In genomic region chr14:101501341-101501740, GRCh38 we compare ENCODE assay signal across 29 cellular contexts. TPM values are rescaled to one million over a fixed set of nuclear protein-coding genes. Genes with fewer than 3 reads are reported as not detected.
A peak's percentile ranks its signal among the peaks of the same experiment; 100 is the strongest.
DNase-seq lines count a peak whose midpoint lies in the region; TF ChIP-seq lines count a peak whose summit lies in the region.
"Had no signal": no experiment of that assay in that cellular context is flagged by ENCODE, and none has a peak within 500 bp of the region (broad histone marks: within the 10 kb centered on the region; RNA-seq: fewer than 3 reads in every experiment).

No MANE protein-coding gene starts in this region.

- H3K9me3 ChIP-seq in stomach (peaks cover 0 to 10% (median 4%) of the 10 kb centered on the region in 4 donors), vagina (no peaks in the 10 kb centered on the region)
- H3K9me3 ChIP-seq: neutrophil, psoas muscle had no signal

- TF ChIP-seq POLR2A in stomach (IDR thresholded peaks at IDR 0.05), result no peak
- TF ChIP-seq POLR2A in vagina (IDR thresholded peaks at IDR 0.05), result no peak

- H3K4me3 ChIP-seq in coronary artery (no peak overlapping the region), stomach (no peak overlapping the region), vagina (no peak overlapping the region)
- H3K4me3 ChIP-seq: PC-9, psoas muscle had no signal

- 44 to 72% (median 46%) methylated on average over 18 of the region's 18 CpGs for WGBS in stomach, 5 donors

- peak; percentile 4 for DNase-seq in activated T-cell treated with anti-CD3 and anti-CD28 coated beads, Interleukin-2, amount 50 U/mL, for 1 hour
- no peak for DNase-seq in activated T-cell treated with anti-CD3 and anti-CD28 coated beads, Interleukin-2, amount 50 U/mL, for 48 hours
- DNase-seq in coronary artery (ENCODE audit: low spot score) (peak; percentile 68), mesenteric fat pad (ENCODE audit: low spot score) (peak; percentile 73), stomach (peak; percentile 13), NCI-H2107 treated with DMSO at 0.1 percent for 48 hours (lab: John Stamatoyannopoulos, UW; ENCODE audit: unreplicated experiment) (no peak), vagina (ENCODE audit: extremely low spot score in 2 of 2) (no peak), NCI-H446 (lab: John Stamatoyannopoulos, UW) (no peak)
- DNase-seq: activated CD4-positive, alpha-beta T cell treated with anti-CD3 and anti-CD28 coated beads, Interleukin-2, amount 50 U/mL, for 48 hours; activated CD8-positive, alpha-beta memory T cell treated with anti-CD3 and anti-CD28 coated beads, Interleukin-2, amount 50 U/mL, for 4 hours; Calu3; effector CD8-positive, alpha-beta T cell; erythroblast; foreskin fibroblast; Karpas-422; left ventricle myocardium superior; NCI-H1694; NCI-H2227 treated with DMSO at 0.1 percent for 48 hours; NK-92 treated with Interleukin-12 subunit alpha and Interleukin-12 subunit beta, amount 100 ng/mL, for 24 hours; PC-9; psoas muscle; SIG-M5; small intestine; stimulated activated CD4-positive, alpha-beta T cell treated with anti-CD3 and anti-CD28 coated beads, Interleukin-2, amount 100 ng/mL, for 24 hours had no signal

- H3K4me1 ChIP-seq in stomach (peaks cover 0 to 3% (median 0%) of the 10 kb centered on the region in 4 donors), vagina (peaks cover 27% of the 10 kb centered on the region)
- H3K4me1 ChIP-seq: psoas muscle had no signal

- H3K27ac ChIP-seq in coronary artery, result no peak overlapping the region
- H3K27ac ChIP-seq in stomach, result no peak overlapping the region
- H3K27ac ChIP-seq in vagina, result no peak overlapping the region
- H3K27ac ChIP-seq: C4-2B, neutrophil, PC-9, psoas muscle had no signal

- H3K27me3 ChIP-seq in stomach (peaks cover 0 to 55% (median 3%) of the 10 kb centered on the region in 3 donors), vagina (no peaks in the 10 kb centered on the region)

- no peaks in the 10 kb centered on the region for H3K36me3 ChIP-seq in stomach
- no peaks in the 10 kb centered on the region for H3K36me3 ChIP-seq in vagina
- H3K36me3 ChIP-seq: neutrophil had no signal

- intact Hi-C loops in stomach (cut with DNase I; ENCODE audit: low total_unique reads) (no loop called here), vagina (cut with DNase I) (no loop called here)

- no peak for TF ChIP-seq EP300 in stomach (IDR thresholded peaks at IDR 0.05)

- TF ChIP-seq CTCF in coronary artery (IDR thresholded peaks at IDR 0.05) (no peak), stomach (IDR thresholded peaks at IDR 0.05) (no peak), vagina (IDR thresholded peaks at IDR 0.05) (no peak)

RNA-seq across cellular contexts. Expression of gene DIO3, which starts 60.0 kb away (rescaled TPM):
- total RNA-seq in mesenteric fat pad (6.4 TPM), stomach (1 to 10 TPM in 1 of 5 donors, under 1 TPM in 2, not detected in 2; 0.29 to 1.8 (median 0.29) TPM), vagina (52.1 TPM)
- polyA plus RNA-seq in stomach, result 1 to 10 TPM; 1.1 to 3.4 (median 2.9) TPM
- total RNA-seq: activated B cell treated with CpG ODN at 0.5 μM for 24 hours; activated T-helper 2 cell treated with anti-CD3 and anti-CD28 coated beads, Interferon-gamma antibody, Interleukin-2, Interleukin-4, amounts not matched to agents 10 μg/mL and 5 μg/mL and 100 μg/mL, durations not matched to agents 14 hours and 24 hours and 36 hours; mononuclear cell had no signal

Comparison
In these comparisons a context has a peak if more than half of its experiments do, and no peak if none do; other contexts are left out.
1. DNase-seq: peak in activated T-cell treated with anti-CD3 and anti-CD28 coated beads, Interleukin-2, amount 50 U/mL, for 1 hour (single experiment), coronary artery (single experiment), mesenteric fat pad (single experiment) and stomach (single experiment); none in activated T-cell treated with anti-CD3 and anti-CD28 coated beads, Interleukin-2, amount 50 U/mL, for 48 hours (0 of 2), NCI-H2107 treated with DMSO at 0.1 percent for 48 hours (single experiment), vagina (0 of 2) and NCI-H446 (0 of 2).